ENCODE assay signal across 12 cellular contexts in the genomic region with DNA sequence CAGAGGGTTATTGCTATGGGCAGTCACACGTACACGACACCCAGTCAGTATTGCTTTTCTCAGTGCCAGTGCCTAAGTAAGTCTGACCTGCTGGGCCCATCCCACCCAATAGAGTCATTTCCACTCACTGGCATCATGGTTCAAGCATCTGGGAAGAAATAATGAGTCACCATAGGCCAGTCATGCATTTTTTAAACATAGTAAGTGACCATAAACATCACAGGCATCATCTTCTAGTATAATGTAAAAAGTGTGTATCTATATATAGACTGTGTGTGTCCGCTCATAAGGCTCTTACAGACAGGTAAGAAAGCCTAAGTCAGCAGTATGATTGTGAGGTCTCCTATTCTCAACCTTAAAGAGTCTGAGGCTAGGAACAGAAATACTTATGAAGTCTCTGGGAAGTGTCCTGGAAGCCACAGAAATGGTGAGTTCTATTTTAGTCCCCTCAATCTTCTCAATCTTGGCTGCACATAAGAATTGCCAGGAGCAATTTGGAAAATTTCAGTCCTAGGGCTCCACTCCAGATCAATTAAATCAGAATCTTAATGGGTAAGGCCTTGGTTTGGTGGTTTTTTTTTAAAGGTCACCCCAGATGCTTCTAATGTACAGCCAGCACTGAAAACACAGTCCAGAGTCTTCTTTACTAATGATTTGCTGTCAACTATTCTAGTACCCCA.
DNase-seq lines count a peak whose midpoint lies in the region; TF ChIP-seq lines count a peak whose summit lies in the region.
"Had no signal": no experiment of that assay in that cellular context is flagged by ENCODE, and none has a peak within 500 bp of the region (broad histone marks: within the 10 kb centered on the region; RNA-seq: fewer than 3 reads in every experiment).

No MANE protein-coding gene starts in this region.

- H3K27me3 ChIP-seq in tibial artery: no peaks in the 10 kb centered on the region
- H3K27me3 ChIP-seq: tibial nerve had no signal

- H3K4me1 ChIP-seq in tibial artery: peaks cover 0 to 81% (median 46%) of the 10 kb centered on the region in 4 donors

- peak overlapping the region; percentile 88 to 91 for H3K27ac ChIP-seq in tibial artery
- H3K27ac ChIP-seq: 22Rv1 had no signal

- no peaks in the 10 kb centered on the region for H3K36me3 ChIP-seq in tibial artery
- H3K36me3 ChIP-seq: tibial nerve had no signal

- H3K4me3 ChIP-seq in astrocyte of the spinal cord (ENCODE audit: low read depth, low read length) (no peak overlapping the region), tibial artery (no peak overlapping the region)
- H3K4me3 ChIP-seq: tibial nerve had no signal

- H3K9me3 ChIP-seq in tibial artery: no peaks in the 10 kb centered on the region
- H3K9me3 ChIP-seq: tibial nerve had no signal

- no peak for TF ChIP-seq CTCF in astrocyte of the spinal cord (IDR thresholded peaks at IDR 0.05; ENCODE audit: low read depth, low read length)
- TF ChIP-seq CTCF in tibial artery (IDR thresholded peaks at IDR 0.05): no peak

- in situ Hi-C loops in astrocyte of the spinal cord (cut with HindIII; ENCODE audit: low sequenced_read_pairs): no loop called here

- intact Hi-C loops in tibial artery (cut with DNase I; ENCODE audit: low total_unique reads): loop anchor here (5.0 kb wide), 2 partner anchors 70 to 335 kb away; a partner anchor contains a TSS

- DNase-seq in DMS53 (lab: John Stamatoyannopoulos, UW) (peak; percentile 9), DMS53 treated with DMSO at 0.1 percent for 48 hours (lab: John Stamatoyannopoulos, UW; ENCODE audit: unreplicated experiment) (no peak), astrocyte of the spinal cord (ENCODE audit: low read depth, low spot score) (peak; percentile 94), iris pigment epithelial cell (ENCODE audit: low read depth) (peak; percentile 94), tibial artery (no peak), NCI-H345 treated with DMSO at 0.1 percent for 48 hours (lab: John Stamatoyannopoulos, UW; ENCODE audit: unreplicated experiment) (no peak), DMS79 treated with DMSO at 0.1 percent for 48 hours (lab: John Stamatoyannopoulos, UW) (no peak), NCI-H1092 (lab: John Stamatoyannopoulos, UW) (no peak)
- DNase-seq: activated T-cell treated with anti-CD3 and anti-CD28 coated beads, Interleukin-2, amount 50 U/mL, for 4 hours; T-helper 17 cell had no signal

Comparison
In these comparisons a context has a peak if more than half of its experiments do, and no peak if none do; other contexts are left out.
1. DNase-seq: peak in DMS53 (single experiment), astrocyte of the spinal cord (single experiment) and iris pigment epithelial cell (single experiment); none in DMS53 treated with DMSO at 0.1 percent for 48 hours (single experiment), tibial artery (0 of 2), NCI-H345 treated with DMSO at 0.1 percent for 48 hours (single experiment), DMS79 treated with DMSO at 0.1 percent for 48 hours (single experiment) and NCI-H1092 (single experiment).